Comparison of ENCODE assay signal across 8 cellular contexts in the genomic region with DNA sequence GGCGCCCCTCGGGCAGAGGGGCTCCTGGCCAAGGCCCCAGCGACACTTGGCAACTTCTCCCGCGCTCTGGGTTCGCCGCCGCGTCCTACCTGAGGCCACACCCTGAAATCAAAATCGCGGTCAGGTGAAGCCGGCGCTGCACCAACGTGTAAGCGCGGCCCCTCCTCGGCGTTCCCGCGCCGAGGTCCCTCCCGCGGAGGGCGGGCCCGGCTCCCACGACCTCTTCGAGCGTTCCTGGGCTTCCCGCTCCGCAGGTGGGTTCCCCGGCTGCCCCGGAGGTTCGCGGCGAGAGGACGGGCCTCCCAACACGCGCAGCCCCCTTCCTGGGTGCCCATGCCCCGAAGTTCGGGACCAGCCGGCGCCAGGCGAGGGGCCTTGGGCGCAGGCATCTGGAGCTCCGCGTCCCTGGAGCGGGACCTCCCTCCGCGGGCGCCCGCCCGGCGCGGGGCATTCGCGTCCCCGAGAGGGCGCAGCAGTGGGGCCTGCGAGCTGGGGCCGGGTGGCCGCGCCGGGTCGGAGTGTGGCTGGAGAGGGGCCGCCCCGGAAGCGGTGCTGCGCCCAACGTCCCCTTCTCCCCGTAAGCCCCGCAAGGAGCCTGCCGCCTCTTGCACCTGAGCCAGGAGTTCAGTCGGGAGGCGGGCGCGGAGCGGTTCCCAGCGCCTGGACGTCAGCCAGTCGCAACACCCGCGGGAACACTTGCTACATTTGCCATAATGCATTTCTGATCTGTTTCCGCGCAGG. TPM values are rescaled to one million over a fixed set of nuclear protein-coding genes. Genes with fewer than 3 reads are reported as not detected.
DNase-seq lines count a peak whose midpoint lies in the region; ATAC-seq, FAIRE-seq and TF ChIP-seq lines count a peak whose summit lies in the region.

No MANE protein-coding gene starts in this region.

- POLR2A ChIA-PET in A549 (lab: Yijun Ruan, JAX) (no interaction called here), activated B cell treated with CpG ODN at 0.5 μM for 24 hours (lab: Charles Lee) (no interaction called here)

- TF ChIP-seq POLR2A in A549 (IDR thresholded peaks at IDR 0.05; ENCODE audit: low read length), result no peak

- no peaks in the 10 kb centered on the region for H3K36me3 ChIP-seq in pancreas

- H3K4me3 Mint-ChIP-seq in activated B cell treated with CpG ODN at 0.5 μM for 24 hours, result peak overlapping the region; percentile 78

- H3K27ac ChIP-seq in A549, result peak overlapping the region in 1 of 2 experiments; percentile 46; a peak in 1 of 6 replicates
- no peak overlapping the region for H3K27ac ChIP-seq in foreskin keratinocyte
- peak overlapping the region; percentile 31 to 58 (median 46) for H3K27ac ChIP-seq in pancreas

- H3K4me2 ChIP-seq in A549, result peak overlapping the region; percentile 44; the same call in 2 of the 3 replicates

- no peaks in the 10 kb centered on the region for H3K9me3 Mint-ChIP-seq in activated B cell treated with CpG ODN at 0.5 μM for 24 hours

- H3K4me3 ChIP-seq in A549 (peak overlapping the region; percentile 24; the same call in 1 of the 3 replicates), pancreas (peak overlapping the region; percentile 44 to 86 (median 62))

- 59% methylated on average over 24 of the region's 84 CpGs for WGBS in A549 (ENCODE audit: missing lambda C conversion rate)
- WGBS in pancreas, 2 donors, result 1% methylated on average over 54 to 84 of the region's 84 CpGs

- no peak overlapping the region for H3K27ac Mint-ChIP-seq in activated B cell treated with CpG ODN at 0.5 μM for 24 hours

- H3K9me3 ChIP-seq in A549 (no peaks in the 10 kb centered on the region), pancreas (no peaks in the 10 kb centered on the region)

- TF ChIP-seq CTCF in A549 (IDR thresholded peaks at IDR 0.05) (no peak), GM20000 (IDR thresholded peaks at IDR 0.05; ENCODE audit: extremely low read depth, missing control alignments) (no peak), activated B cell treated with CpG ODN at 0.5 μM for 24 hours (IDR thresholded peaks at IDR 0.05) (no peak), foreskin keratinocyte (conservative IDR thresholded peaks at IDR 0.05) (no peak), pancreas (IDR thresholded peaks at IDR 0.05) (no peak)

- TF ChIP-seq EP300 in A549 (IDR thresholded peaks at IDR 0.05), result no peak

- no peak for TF ChIP-seq RAD21 in A549 (conservative IDR thresholded peaks at IDR 0.05 in 1 of 2, IDR thresholded peaks at IDR 0.05 in 1 of 2)

- FAIRE-seq in A549 (lab: Jason Lieb, UNC) (no peak), pancreas (lab: Jason Lieb, UNC) (no peak)

- ATAC-seq in A549 (no peak; a peak in 2 of 6 replicates), activated B cell treated with CpG ODN at 0.5 μM for 24 hours (ENCODE audit: low read depth) (peak; percentile 72), foreskin keratinocyte (peak; percentile 30), pancreas (peak; percentile 70 to 89 (median 81)), GM18517 (IDR thresholded peaks at IDR 0.05; ENCODE audit: unreplicated experiment) (no peak), HG03457 (IDR thresholded peaks at IDR 0.05; ENCODE audit: unreplicated experiment) (no peak), GM19035 (IDR thresholded peaks at IDR 0.05; ENCODE audit: unreplicated experiment) (no peak)

- H3K27me3 ChIP-seq in foreskin keratinocyte (no peaks in the 10 kb centered on the region), pancreas (no peaks in the 10 kb centered on the region)

- peaks cover 6% of the 10 kb centered on the region for H3K4me1 Mint-ChIP-seq in activated B cell treated with CpG ODN at 0.5 μM for 24 hours

- intact Hi-C loops in activated B cell treated with CpG ODN at 0.5 μM for 24 hours (cut with micrococcal nuclease), result no loop called here
- intact Hi-C loops in pancreas (cut with DNase I), result no loop called here

- peaks cover 23% of the 10 kb centered on the region for H3K27me3 Mint-ChIP-seq in activated B cell treated with CpG ODN at 0.5 μM for 24 hours

- H3K4me1 ChIP-seq in A549 (no peaks in the 10 kb centered on the region), foreskin keratinocyte (peaks cover 17% of the 10 kb centered on the region), pancreas (peaks cover 0 to 10% (median 0%) of the 10 kb centered on the region in 3 donors)

- no peaks in the 10 kb centered on the region for H3K36me3 Mint-ChIP-seq in activated B cell treated with CpG ODN at 0.5 μM for 24 hours (ENCODE audit: low read depth)

- DNase-seq in A549 (ENCODE audit: low read depth in 1 of 2, low spot score in 1 of 2) (no peak), GM20000 (ENCODE audit: low spot score) (peak; percentile 69), activated B cell treated with CpG ODN at 0.5 μM for 24 hours (peak; percentile 45), foreskin keratinocyte (no peak), pancreas (peak in 5 of 6 donors; percentile 49 to 87 (median 72))

- CTCF ChIA-PET in A549 (lab: Yijun Ruan, JAX) (interaction anchor here (19.1 kb wide), 1 partner anchor 23 kb away, joined by 248 read pairs; no protein-coding TSS in a partner anchor), activated B cell treated with CpG ODN at 0.5 μM for 24 hours (lab: Charles Lee) (no interaction called here)

TF ChIP-seq in A549, 52 proteins besides CTCF, POLR2A, EP300 and RAD21 (continues in another document):
- TF ChIP-seq, protein P1, sequence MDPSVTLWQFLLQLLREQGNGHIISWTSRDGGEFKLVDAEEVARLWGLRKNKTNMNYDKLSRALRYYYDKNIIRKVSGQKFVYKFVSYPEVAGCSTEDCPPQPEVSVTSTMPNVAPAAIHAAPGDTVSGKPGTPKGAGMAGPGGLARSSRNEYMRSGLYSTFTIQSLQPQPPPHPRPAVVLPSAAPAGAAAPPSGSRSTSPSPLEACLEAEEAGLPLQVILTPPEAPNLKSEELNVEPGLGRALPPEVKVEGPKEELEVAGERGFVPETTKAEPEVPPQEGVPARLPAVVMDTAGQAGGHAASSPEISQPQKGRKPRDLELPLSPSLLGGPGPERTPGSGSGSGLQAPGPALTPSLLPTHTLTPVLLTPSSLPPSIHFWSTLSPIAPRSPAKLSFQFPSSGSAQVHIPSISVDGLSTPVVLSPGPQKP (IDR thresholded peaks at IDR 0.05; ENCODE audit: low read depth, low read length), result no peak
- TF ChIP-seq, protein P2, sequence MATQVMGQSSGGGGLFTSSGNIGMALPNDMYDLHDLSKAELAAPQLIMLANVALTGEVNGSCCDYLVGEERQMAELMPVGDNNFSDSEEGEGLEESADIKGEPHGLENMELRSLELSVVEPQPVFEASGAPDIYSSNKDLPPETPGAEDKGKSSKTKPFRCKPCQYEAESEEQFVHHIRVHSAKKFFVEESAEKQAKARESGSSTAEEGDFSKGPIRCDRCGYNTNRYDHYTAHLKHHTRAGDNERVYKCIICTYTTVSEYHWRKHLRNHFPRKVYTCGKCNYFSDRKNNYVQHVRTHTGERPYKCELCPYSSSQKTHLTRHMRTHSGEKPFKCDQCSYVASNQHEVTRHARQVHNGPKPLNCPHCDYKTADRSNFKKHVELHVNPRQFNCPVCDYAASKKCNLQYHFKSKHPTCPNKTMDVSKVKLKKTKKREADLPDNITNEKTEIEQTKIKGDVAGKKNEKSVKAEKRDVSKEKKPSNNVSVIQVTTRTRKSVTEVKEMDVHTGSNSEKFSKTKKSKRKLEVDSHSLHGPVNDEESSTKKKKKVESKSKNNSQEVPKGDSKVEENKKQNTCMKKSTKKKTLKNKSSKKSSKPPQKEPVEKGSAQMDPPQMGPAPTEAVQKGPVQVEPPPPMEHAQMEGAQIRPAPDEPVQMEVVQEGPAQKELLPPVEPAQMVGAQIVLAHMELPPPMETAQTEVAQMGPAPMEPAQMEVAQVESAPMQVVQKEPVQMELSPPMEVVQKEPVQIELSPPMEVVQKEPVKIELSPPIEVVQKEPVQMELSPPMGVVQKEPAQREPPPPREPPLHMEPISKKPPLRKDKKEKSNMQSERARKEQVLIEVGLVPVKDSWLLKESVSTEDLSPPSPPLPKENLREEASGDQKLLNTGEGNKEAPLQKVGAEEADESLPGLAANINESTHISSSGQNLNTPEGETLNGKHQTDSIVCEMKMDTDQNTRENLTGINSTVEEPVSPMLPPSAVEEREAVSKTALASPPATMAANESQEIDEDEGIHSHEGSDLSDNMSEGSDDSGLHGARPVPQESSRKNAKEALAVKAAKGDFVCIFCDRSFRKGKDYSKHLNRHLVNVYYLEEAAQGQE (IDR thresholded peaks at IDR 0.05), result no peak
- no peak for TF ChIP-seq CHD4 (IDR thresholded peaks at IDR 0.05; ENCODE audit: borderline replicate concordance)
- TF ChIP-seq GATA3 (IDR thresholded peaks at IDR 0.05; ENCODE audit: borderline replicate concordance), result no peak

RNA-seq across cellular contexts. Expression of gene PAK6, which starts 13.7 kb away (rescaled TPM):
- 0.08 and 0.16 TPM in 2 replicates for polyA plus RNA-seq in A549 (2011; rRNA removed)
- 0.03 and 0.04 TPM in 2 replicates for polyA plus RNA-seq in A549 (2012; cell fraction: cytosol; rRNA removed)
- 0.10 and 0.22 TPM in 2 replicates for polyA plus RNA-seq in A549 (2012; cell fraction: nucleus; rRNA removed)
- 0.05 to 0.12 TPM (median 0.10 TPM) in 3 replicates for polyA plus RNA-seq in A549 (2017; fragmentation: RNase III; extraction: RNeasy Plus Mini Kit Qiagen cat#74134 plus additional on column Dnase treatment)
- polyA minus RNA-seq in A549 (2011; rRNA and poly(A)+ RNA removed), result 0.08 TPM in 1 of 2 replicates, not detected in the other
- 0.34 and 0.40 TPM in 2 replicates for total RNA-seq in activated B cell treated with CpG ODN at 0.5 μM for 24 hours
- total RNA-seq in foreskin keratinocyte, result 14.1 and 15.6 TPM in 2 replicates
- 8.9 and 9.0 TPM in 2 replicates for polyA plus RNA-seq in foreskin keratinocyte
- total RNA-seq in pancreas, result 1 to 10 TPM; 3.2 to 5.7 (median 4.6) TPM
- polyA plus RNA-seq in pancreas, result 1 to 10 TPM; 4.3 to 6.4 TPM

RNA-seq across cellular contexts. Expression of gene ANKRD63, which starts 30.3 kb away (rescaled TPM):
- not detected in 2 replicates for polyA plus RNA-seq in A549 (2011; rRNA removed)
- 0.12 and 0.29 TPM in 2 replicates for polyA plus RNA-seq in A549 (2012; cell fraction: cytosol; rRNA removed)
- polyA plus RNA-seq in A549 (2012; cell fraction: nucleus; rRNA removed), result 0.40 and 0.96 TPM in 2 replicates
- polyA plus RNA-seq in A549 (2017; fragmentation: RNase III; extraction: RNeasy Plus Mini Kit Qiagen cat#74134 plus additional on column Dnase treatment), result 0.08 to 0.25 TPM (median 0.10 TPM) in 3 replicates
- polyA minus RNA-seq in A549 (2011; rRNA and poly(A)+ RNA removed), result not detected in 2 replicates
- total RNA-seq in activated B cell treated with CpG ODN at 0.5 μM for 24 hours, result 0.32 TPM in 1 of 2 replicates, not detected in the other
- total RNA-seq in foreskin keratinocyte, result not detected in 2 replicates
- polyA plus RNA-seq in foreskin keratinocyte, result not detected in 2 replicates
- total RNA-seq in pancreas, result not detected
- polyA plus RNA-seq in pancreas, result not detected

RNA-seq across cellular contexts. Expression of gene PLCB2, which starts 55.1 kb away (rescaled TPM):
- polyA plus RNA-seq in A549 (2011; rRNA removed) (0.19 and 0.30 TPM in 2 replicates), A549 (2017; fragmentation: RNase III; extraction: RNeasy Plus Mini Kit Qiagen cat#74134 plus additional on column Dnase treatment) (0.38 to 0.58 TPM (median 0.49 TPM) in 3 replicates), foreskin keratinocyte (1.6 and 2.2 TPM in 2 replicates), pancreas (1 to 10 TPM; 5.3 to 9.7 TPM)
- 0.65 and 0.84 TPM in 2 replicates for polyA plus RNA-seq in A549 (2012; cell fraction: cytosol; rRNA removed)
- polyA plus RNA-seq in A549 (2012; cell fraction: nucleus; rRNA removed), result 0.98 and 1.1 TPM in 2 replicates
- 0.37 TPM in 1 of 2 replicates, not detected in the other for polyA minus RNA-seq in A549 (2011; rRNA and poly(A)+ RNA removed)
- total RNA-seq in activated B cell treated with CpG ODN at 0.5 μM for 24 hours (109 and 126 TPM in 2 replicates), foreskin keratinocyte (1.5 and 1.7 TPM in 2 replicates), pancreas (10 to 100 TPM in 2 of 6 donors, 1 to 10 TPM in 3, under 1 TPM in 1; 0.94 to 23.5 (median 4.1) TPM)

Comparison
In these comparisons a context has a peak if more than half of its experiments do, and no peak if none do; other contexts are left out.
1. ATAC-seq: peak in activated B cell treated with CpG ODN at 0.5 μM for 24 hours (single experiment), foreskin keratinocyte (single experiment) and pancreas (4 of 4); none in A549 (0 of 2), GM18517 (single experiment), HG03457 (single experiment) and GM19035 (single experiment).
2. DNase-seq: peak in GM20000 (single experiment), activated B cell treated with CpG ODN at 0.5 μM for 24 hours (single experiment) and pancreas (5 of 6); none in A549 (0 of 2) and foreskin keratinocyte (0 of 2).